ENCODE assay signal across 12 cellular contexts in the genomic region with DNA sequence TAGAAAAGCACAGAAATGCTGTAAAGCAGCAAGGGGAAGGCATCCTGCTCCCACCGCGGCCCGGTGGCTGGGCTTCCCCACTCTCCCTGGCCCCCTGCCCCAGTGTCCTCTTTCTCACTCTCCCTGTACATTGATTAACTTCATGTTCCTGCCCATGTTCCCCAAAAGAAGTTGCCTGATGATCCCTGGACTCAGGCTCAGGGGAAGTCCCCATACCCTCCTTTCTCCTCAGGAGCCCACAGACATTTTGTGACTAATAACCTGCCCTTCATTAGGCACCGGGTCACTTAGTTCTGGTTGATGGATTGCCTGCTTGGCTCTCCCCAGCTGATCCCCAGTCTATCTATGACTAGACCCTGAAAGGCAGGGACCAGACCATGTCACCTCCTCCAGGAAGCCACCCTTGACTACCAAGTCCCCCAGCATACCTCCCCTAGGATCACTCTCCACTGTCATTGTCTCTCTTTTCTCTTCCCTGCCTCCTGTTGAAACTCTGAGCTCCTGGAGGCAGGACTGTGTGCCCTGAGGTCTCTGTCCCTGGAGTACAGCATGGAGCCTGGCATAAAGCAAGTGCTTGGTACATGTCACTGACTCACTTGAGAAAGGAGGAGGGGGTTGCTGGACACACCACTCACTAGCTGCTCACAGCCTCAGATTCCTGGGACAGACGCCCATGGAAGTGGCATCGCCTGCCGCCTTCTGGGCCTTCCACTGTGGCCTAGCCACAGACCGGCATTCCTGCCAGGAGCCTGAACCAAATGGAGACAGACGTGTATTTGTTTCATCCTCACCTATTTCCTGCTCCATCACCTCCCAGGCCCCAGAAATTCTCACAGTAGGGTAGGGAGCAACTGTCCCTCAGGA. TPM values are rescaled to one million over a fixed set of nuclear protein-coding genes. Genes with fewer than 3 reads are reported as not detected.
DNase-seq lines count a peak whose midpoint lies in the region; ATAC-seq and TF ChIP-seq lines count a peak whose summit lies in the region.
"Had no signal": no experiment of that assay in that cellular context is flagged by ENCODE, and none has a peak within 500 bp of the region (broad histone marks: within the 10 kb centered on the region; RNA-seq: fewer than 3 reads in every experiment).

No MANE protein-coding gene starts in this region.

- no peak for TF ChIP-seq POLR2A in heart left ventricle (IDR thresholded peaks at IDR 0.05)

- no peak overlapping the region for H3K4me3 Mint-ChIP-seq in T-helper 17 cell
- H3K4me3 Mint-ChIP-seq: activated naive CD8-positive, alpha-beta T cell treated with anti-CD3 and anti-CD28 coated beads, Interleukin-2, amount 10 ng/mL, durations not matched to agents 7 days and 5 days had no signal

- H3K9me3 ChIP-seq in heart left ventricle (no peaks in the 10 kb centered on the region), mucosa of descending colon (no peaks in the 10 kb centered on the region), aorta (ENCODE audit: control insufficient read depth, low read length) (no peaks in the 10 kb centered on the region), T-helper 17 cell (ENCODE audit: control insufficient read depth, low read length, poor library complexity, severe bottlenecking) (no peaks in the 10 kb centered on the region)
- H3K9me3 ChIP-seq: BE2C had no signal

- WGBS in heart left ventricle, 4 donors: 65 to 74% (median 70%) methylated on average over 9 of the region's 9 CpGs
- WGBS in aorta, 2 donors: 57 to 58% methylated on average over 9 of the region's 9 CpGs

- no peak overlapping the region for H3K27ac Mint-ChIP-seq in T-helper 17 cell
- H3K27ac Mint-ChIP-seq: activated naive CD8-positive, alpha-beta T cell treated with anti-CD3 and anti-CD28 coated beads, Interleukin-2, amount 10 ng/mL, durations not matched to agents 7 days and 5 days had no signal

- H3K4me3 ChIP-seq in heart left ventricle: peak overlapping the region in 6 of 12 donors; percentile 2 to 42 (median 10)
- peak overlapping the region; percentile 45 for H3K4me3 ChIP-seq in coronary artery
- H3K4me3 ChIP-seq in mucosa of descending colon: no peak overlapping the region
- H3K4me3 ChIP-seq in aorta (ENCODE audit: low read length in 2 of 2): no peak overlapping the region

- ATAC-seq in heart left ventricle (no peak), mucosa of descending colon (no peak), aorta (ENCODE audit: low FRiP score) (no peak), T-helper 17 cell (no peak), HG03196 (IDR thresholded peaks at IDR 0.05; ENCODE audit: unreplicated experiment) (no peak)

- DNase-seq in heart left ventricle (peak in 3 of 5 donors; percentile 8 to 55 (median 26)), cardiac septum (ENCODE audit: low spot score) (no peak), coronary artery (ENCODE audit: low spot score) (no peak), mucosa of descending colon (peak in 2 of 3 donors; percentile 20 to 46), aorta (peak in 1 of 2 donors; percentile 72), T-helper 17 cell (no peak)
- no peak for DNase-seq in effector CD8-positive, alpha-beta T cell (lab: John Stamatoyannopoulos, UW)
- DNase-seq: activated naive CD8-positive, alpha-beta T cell treated with anti-CD3 and anti-CD28 coated beads, Interleukin-2, amount 10 ng/mL, durations not matched to agents 7 days and 5 days; SIG-M5 had no signal

- H3K27ac ChIP-seq in heart left ventricle (peak overlapping the region; percentile 67 to 96 (median 89)), coronary artery (peak overlapping the region; percentile 91), aorta (ENCODE audit: low read depth in 1 of 2, low read length in 2 of 2) (peak overlapping the region; percentile 89 to 95)

- peaks cover 3% of the 10 kb centered on the region for H3K36me3 Mint-ChIP-seq in T-helper 17 cell (ENCODE audit: low read depth)

- H3K4me1 ChIP-seq in heart left ventricle (peaks cover 5 to 71% (median 33%) of the 10 kb centered on the region in 12 donors), mucosa of descending colon (ENCODE audit: low read depth) (peaks cover 39% of the 10 kb centered on the region), aorta (ENCODE audit: control insufficient read depth in 1 of 2, insufficient read depth in 2 of 2, low read length in 2 of 2) (peaks cover 5 to 18% of the 10 kb centered on the region in 2 donors)
- H3K4me1 ChIP-seq: BE2C had no signal

- peaks cover 0 to 4% (median 0%) of the 10 kb centered on the region in 9 donors for H3K36me3 ChIP-seq in heart left ventricle
- H3K36me3 ChIP-seq in mucosa of descending colon (ENCODE audit: low read depth): no peaks in the 10 kb centered on the region
- no peaks in the 10 kb centered on the region for H3K36me3 ChIP-seq in aorta (ENCODE audit: control insufficient read depth in 1 of 2, insufficient read depth in 2 of 2, low read length in 1 of 2)
- H3K36me3 ChIP-seq: BE2C had no signal

- intact Hi-C loops in heart left ventricle (cut with DNase I): no loop called here
- intact Hi-C loops in cardiac septum (cut with DNase I): no loop called here
- intact Hi-C loops in mucosa of descending colon (cut with DNase I, micrococcal nuclease): no loop called here
- intact Hi-C loops in aorta (cut with DNase I): no loop called here

- peaks cover 11% of the 10 kb centered on the region for H3K4me1 Mint-ChIP-seq in T-helper 17 cell

- no peaks in the 10 kb centered on the region for H3K27me3 ChIP-seq in heart left ventricle
- H3K27me3 ChIP-seq in aorta (ENCODE audit: control insufficient read depth in 1 of 2, insufficient read depth in 2 of 2, low read length in 1 of 2): no peaks in the 10 kb centered on the region
- H3K27me3 ChIP-seq: BE2C had no signal

- no peak for TF ChIP-seq CTCF in heart left ventricle (IDR thresholded peaks at IDR 0.05)
- no peak for TF ChIP-seq CTCF in coronary artery (IDR thresholded peaks at IDR 0.05)
- no peak for TF ChIP-seq CTCF in mucosa of descending colon (IDR thresholded peaks at IDR 0.05)

- H3K27me3 Mint-ChIP-seq in T-helper 17 cell: peaks cover 52% of the 10 kb centered on the region

RNA-seq across cellular contexts. Expression of gene MALL, which starts 13.5 kb away (rescaled TPM):
- total RNA-seq in heart left ventricle (10 to 100 TPM in 8 of 9 donors, 1 to 10 TPM in 1; 8.0 to 36.7 (median 16.5) TPM), cardiac septum (19.6 TPM), mucosa of descending colon (100 to 1,000 TPM; 170 to 672 (median 264) TPM), aorta (10 to 100 TPM; 21.7 to 32.8 TPM), T-helper 17 cell (under 1 TPM; 0.12 to 0.13 TPM)
- polyA plus RNA-seq in heart left ventricle (10 to 100 TPM in 1 of 2 donors, 1 to 10 TPM in 1; 6.9 to 13.6 TPM), aorta (10 to 100 TPM in 1 of 2 donors, 1 to 10 TPM in 1; 6.2 to 19.8 TPM)
- total RNA-seq: activated naive CD8-positive, alpha-beta T cell treated with anti-CD3 and anti-CD28 coated beads, Interleukin-2, amount 10 ng/mL, durations not matched to agents 7 days and 5 days had no signal
- polyA plus RNA-seq: neural cell had no signal

Comparison
In these comparisons a context has a peak if more than half of its experiments do, and no peak if none do; other contexts are left out.
1. DNase-seq: peak in heart left ventricle (3 of 5) and mucosa of descending colon (2 of 3); none in cardiac septum (single experiment), coronary artery (single experiment), T-helper 17 cell (0 of 3) and effector CD8-positive, alpha-beta T cell (single experiment).
2. RNA of gene MALL, which starts 13.5 kb away (total RNA-seq): 170 to 672 TPM in mucosa of descending colon, 21.7 to 32.8 TPM in aorta, 19.6 TPM in cardiac septum (single experiment) and 8.0 to 36.7 TPM in heart left ventricle; 0.12 to 0.13 TPM in T-helper 17 cell; every median in the first group is over 4 times any median in the second.
3. Peak in every context shown above with its lines, with median percentiles within 50 percentile points of each other: H3K27ac ChIP-seq.